In the genomic region with DNA sequence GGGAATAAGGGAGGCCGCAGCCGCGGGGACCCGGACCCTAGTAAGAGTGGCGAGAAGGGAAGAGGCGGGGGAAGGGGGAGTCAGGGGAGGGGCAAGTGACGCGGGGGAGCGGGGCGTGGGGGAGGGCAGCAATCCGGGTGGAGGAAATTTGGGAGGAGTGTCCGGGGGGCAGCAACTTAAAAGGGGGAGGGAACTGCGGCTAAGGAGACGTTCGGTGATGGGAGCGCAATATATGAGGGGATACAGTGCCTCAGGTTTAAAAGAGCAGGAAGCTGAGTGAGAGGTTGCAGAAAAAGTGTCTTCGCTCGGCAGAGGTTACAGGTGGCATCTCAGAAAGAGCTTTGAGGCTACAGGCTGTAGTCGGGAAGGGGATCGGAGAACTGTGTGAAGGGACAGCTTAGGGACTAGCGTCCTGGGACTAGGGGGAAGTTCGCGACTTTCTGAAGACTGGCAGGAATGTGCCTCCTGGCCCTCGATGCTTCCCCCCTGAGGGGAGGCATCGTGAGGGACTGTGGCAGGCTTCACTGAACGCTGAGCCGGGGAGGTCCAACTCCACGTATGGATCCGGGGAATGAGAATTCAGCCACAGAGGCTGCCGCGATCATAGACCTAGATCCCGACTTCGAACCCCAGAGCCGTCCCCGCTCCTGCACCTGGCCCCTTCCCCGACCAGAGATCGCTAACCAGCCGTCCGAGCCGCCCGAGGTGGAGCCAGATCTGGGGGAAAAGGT, we compare ENCODE assay signal across 8 cellular contexts. TPM values are rescaled to one million over a fixed set of nuclear protein-coding genes. Genes with fewer than 3 reads are reported as not detected.
DNase-seq lines count a peak whose midpoint lies in the region; ATAC-seq and TF ChIP-seq lines count a peak whose summit lies in the region.

No MANE protein-coding gene starts in this region.

- H3K4me3 ChIP-seq in AG09309 (ENCODE audit: control insufficient read depth, low read depth, low read length) (peak overlapping the region; percentile 42), KMS-11 (IDR thresholded peaks at IDR 0.05; ENCODE audit: insufficient read depth, low read depth, low read length) (no peak overlapping the region), foreskin fibroblast (ENCODE audit: low read depth in 1 of 2, low read length in 2 of 2) (peak overlapping the region; percentile 59 to 71)

- H3K36me3 Mint-ChIP-seq in activated CD4-positive, alpha-beta memory T cell treated with anti-CD3 and anti-CD28 coated beads for 36 hours = no peaks in the 10 kb centered on the region
- no peaks in the 10 kb centered on the region for H3K36me3 Mint-ChIP-seq in osteocyte (ENCODE audit: unreplicated experiment)

- no peaks in the 10 kb centered on the region for H3K9me3 Mint-ChIP-seq in activated CD4-positive, alpha-beta memory T cell treated with anti-CD3 and anti-CD28 coated beads for 36 hours
- H3K9me3 Mint-ChIP-seq in osteocyte (ENCODE audit: unreplicated experiment) = no peaks in the 10 kb centered on the region

- intact Hi-C loops in activated CD4-positive, alpha-beta memory T cell treated with anti-CD3 and anti-CD28 coated beads for 36 hours (cut with micrococcal nuclease) = loop anchor here (1.0 to 5.0 kb wide), 4 partner anchors 15 to 271 kb away; a partner anchor contains a TSS

- no peaks in the 10 kb centered on the region for H4K20me1 ChIP-seq in KMS-11 (ENCODE audit: insufficient read depth)

- DNase-seq in AG09309 (ENCODE audit: low read depth) = no peak
- DNase-seq in activated CD4-positive, alpha-beta memory T cell treated with anti-CD3 and anti-CD28 coated beads for 36 hours = no peak
- DNase-seq in foreskin fibroblast = peak; percentile 24 to 65
- no peak for DNase-seq in osteocyte (ENCODE audit: extremely low spot score, unreplicated experiment)

- H3K4me1 Mint-ChIP-seq in activated CD4-positive, alpha-beta memory T cell treated with anti-CD3 and anti-CD28 coated beads for 36 hours (ENCODE audit: low read depth) = peaks cover 26% of the 10 kb centered on the region
- H3K4me1 Mint-ChIP-seq in osteocyte (ENCODE audit: unreplicated experiment) = peaks cover 2% of the 10 kb centered on the region

- H3K4me1 ChIP-seq in KMS-11 (ENCODE audit: low read depth, poor library complexity, severe bottlenecking) = peaks cover 18% of the 10 kb centered on the region

- H3K36me3 ChIP-seq in KMS-11 (ENCODE audit: insufficient read depth) = no peaks in the 10 kb centered on the region

- peak overlapping the region; percentile 64; the same call in 1 of the 2 replicates for H3K9ac ChIP-seq in KMS-11

- CTCF ChIA-PET in activated CD4-positive, alpha-beta memory T cell treated with anti-CD3 and anti-CD28 coated beads for 36 hours (lab: Charles Lee) = interaction anchor here (1.2 kb wide), 1 partner anchor 33 kb away, joined by 6 read pairs; no protein-coding TSS in a partner anchor

- peak overlapping the region; percentile 69 for H2AFZ ChIP-seq in KMS-11 (ENCODE audit: low read depth)

- no peaks in the 10 kb centered on the region for H3K27me3 Mint-ChIP-seq in activated CD4-positive, alpha-beta memory T cell treated with anti-CD3 and anti-CD28 coated beads for 36 hours
- no peaks in the 10 kb centered on the region for H3K27me3 Mint-ChIP-seq in osteocyte (ENCODE audit: unreplicated experiment)

- TF ChIP-seq CTCF in AG09309 (IDR thresholded peaks at IDR 0.05; ENCODE audit: control insufficient read depth, insufficient read depth, low read depth, low read length, missing control alignments) = no peak
- TF ChIP-seq CTCF in KMS-11 (conservative IDR thresholded peaks at IDR 0.05; ENCODE audit: low read depth, low read length) = no peak
- no peak for TF ChIP-seq CTCF in foreskin fibroblast (IDR thresholded peaks at IDR 0.05; ENCODE audit: low read depth, low read length)
- TF ChIP-seq CTCF in osteocyte (IDR thresholded peaks at IDR 0.05) = no peak

- ATAC-seq in GM18502 (IDR thresholded peaks at IDR 0.05; ENCODE audit: poor library complexity, unreplicated experiment) = peak; percentile 35
- no peak for ATAC-seq in GM18520 (IDR thresholded peaks at IDR 0.05; ENCODE audit: unreplicated experiment)
- ATAC-seq in HG03460 (IDR thresholded peaks at IDR 0.05; ENCODE audit: unreplicated experiment) = no peak

- peak overlapping the region; percentile 85 for H3K27ac Mint-ChIP-seq in activated CD4-positive, alpha-beta memory T cell treated with anti-CD3 and anti-CD28 coated beads for 36 hours
- H3K27ac Mint-ChIP-seq in osteocyte (ENCODE audit: unreplicated experiment) = peak overlapping the region; percentile 82

- H3K27me3 ChIP-seq in KMS-11 (ENCODE audit: insufficient read depth, low read depth) = no peaks in the 10 kb centered on the region

- H3K4me2 ChIP-seq in KMS-11 = peak overlapping the region; percentile 63

- no peak overlapping the region for H3K27ac ChIP-seq in KMS-11

- POLR2A ChIA-PET in activated CD4-positive, alpha-beta memory T cell treated with anti-CD3 and anti-CD28 coated beads for 36 hours (lab: Charles Lee) = interaction anchor here (0.9 to 2.4 kb wide), 3 partner anchors 9 to 22 kb away, joined by 3 to 9 read pairs (median 6); a partner anchor contains a TSS

- H3K4me3 Mint-ChIP-seq in activated CD4-positive, alpha-beta memory T cell treated with anti-CD3 and anti-CD28 coated beads for 36 hours = peak overlapping the region; percentile 84
- peak overlapping the region; percentile 88 for H3K4me3 Mint-ChIP-seq in osteocyte (ENCODE audit: unreplicated experiment)

- H3K79me2 ChIP-seq in KMS-11 (ENCODE audit: insufficient read depth, low read depth) = no peaks in the 10 kb centered on the region

RNA-seq across cellular contexts. Expression of a gene that starts 0.5 kb away (rescaled TPM):
- 10 to 100 TPM in 1 of 2 experiments, 1 to 10 TPM in 1; 8.7 to 10.7 TPM for total RNA-seq in activated CD4-positive, alpha-beta memory T cell treated with anti-CD3 and anti-CD28 coated beads for 36 hours
- total RNA-seq in osteocyte = 17.1 and 23.3 TPM in 2 replicates

RNA-seq across cellular contexts. Expression of a gene that starts 10.4 kb away (rescaled TPM):
- total RNA-seq in activated CD4-positive, alpha-beta memory T cell treated with anti-CD3 and anti-CD28 coated beads for 36 hours = 10 to 100 TPM; 12.0 to 12.6 TPM
- not detected in 2 replicates for total RNA-seq in osteocyte

RNA-seq across cellular contexts. Expression of a gene that starts 15.2 kb away (rescaled TPM):
- total RNA-seq in activated CD4-positive, alpha-beta memory T cell treated with anti-CD3 and anti-CD28 coated beads for 36 hours = 100 to 1,000 TPM; 289 to 290 TPM
- total RNA-seq in osteocyte = not detected in 2 replicates

RNA-seq across cellular contexts. Expression of a gene that starts 22.3 kb away (rescaled TPM):
- total RNA-seq in activated CD4-positive, alpha-beta memory T cell treated with anti-CD3 and anti-CD28 coated beads for 36 hours = 10 to 100 TPM; 46.9 to 50.1 TPM
- total RNA-seq in osteocyte = 50.3 and 58.5 TPM in 2 replicates

RNA-seq across cellular contexts. Expression of a gene that starts 28.0 kb away (rescaled TPM):
- total RNA-seq in activated CD4-positive, alpha-beta memory T cell treated with anti-CD3 and anti-CD28 coated beads for 36 hours = 10 to 100 TPM; 42.1 to 42.5 TPM
- 64.0 and 68.8 TPM in 2 replicates for total RNA-seq in osteocyte

Comparison
In these comparisons a context has a peak if more than half of its experiments do, and no peak if none do; other contexts are left out.
1. DNase-seq: peak in foreskin fibroblast (2 of 2); none in AG09309 (single experiment), activated CD4-positive, alpha-beta memory T cell treated with anti-CD3 and anti-CD28 coated beads for 36 hours (single experiment) and osteocyte (single experiment).
2. RNA of a gene that starts 10.4 kb away (total RNA-seq): 12.0 to 12.6 TPM in activated CD4-positive, alpha-beta memory T cell treated with anti-CD3 and anti-CD28 coated beads for 36 hours; not detected in osteocyte; every median in the first group is over 10 times any median in the second.
3. RNA of a gene that starts 15.2 kb away (total RNA-seq): 289 to 290 TPM in activated CD4-positive, alpha-beta memory T cell treated with anti-CD3 and anti-CD28 coated beads for 36 hours; not detected in osteocyte; every median in the first group is over 100 times any median in the second.